Comparison of ENCODE assay signal across 8 cellular contexts in the genomic region with DNA sequence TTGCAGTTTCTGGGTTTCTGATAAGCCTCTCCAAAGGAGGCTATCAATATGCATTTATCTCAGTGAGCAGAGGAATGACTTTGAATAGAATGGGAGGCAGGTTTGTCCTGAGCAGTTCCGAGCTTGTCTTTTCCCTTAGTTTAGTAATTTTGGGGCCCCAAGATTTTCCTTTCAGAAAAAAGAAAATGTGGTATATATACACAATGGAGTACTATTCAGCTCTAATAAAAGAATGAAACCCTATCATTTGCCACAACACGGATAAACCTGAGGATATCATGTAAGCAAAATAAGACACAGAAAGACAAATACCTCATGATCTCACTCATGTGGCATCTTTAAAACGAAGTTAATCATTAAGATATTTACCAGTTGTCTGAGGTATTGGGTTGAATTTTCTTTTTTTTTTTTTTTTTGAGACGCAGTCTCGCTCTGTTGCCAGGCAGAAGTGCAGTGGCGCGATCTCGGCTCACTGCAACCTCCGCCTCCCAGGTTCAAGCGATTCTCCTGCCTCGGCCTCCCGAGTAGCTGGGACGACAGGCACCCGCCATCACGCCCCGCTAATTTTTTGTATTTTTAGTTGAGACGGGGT. TPM values are rescaled to one million over a fixed set of nuclear protein-coding genes. Genes with fewer than 3 reads are reported as not detected.
DNase-seq lines count a peak whose midpoint lies in the region; ATAC-seq, FAIRE-seq and TF ChIP-seq lines count a peak whose summit lies in the region.

No MANE protein-coding gene starts in this region.

- H3K27me3 Mint-ChIP-seq in CD8-positive, alpha-beta T cell (ENCODE audit: low read depth), result no peaks in the 10 kb centered on the region

- H3K79me2 ChIP-seq in SU-DHL-6 (ENCODE audit: insufficient read depth, low read length), result peaks cover 4% of the 10 kb centered on the region; the same call in 1 of the 2 replicates

- intact Hi-C loops in CD8-positive, alpha-beta T cell (cut with DNase I, micrococcal nuclease), result loop anchor here (1.0 to 5.0 kb wide), 5 partner anchors 36 to 474 kb away; partner anchors contain the start of genes DGKQ (in 1 of the 2) and ZNF141 (in 1 of the 2)
- intact Hi-C loops in pancreas (cut with DNase I), result no loop called here

- H3K4me3 ChIP-seq in CD8-positive, alpha-beta T cell (ENCODE audit: low read depth, low read length), result peak overlapping the region; percentile 85
- H3K4me3 ChIP-seq in HAP-1, result peak overlapping the region; percentile 90
- H3K4me3 ChIP-seq in SU-DHL-6 (ENCODE audit: insufficient read depth, low read length, poor library complexity, severe bottlenecking), result peak overlapping the region; percentile 71
- peak overlapping the region; percentile 68 to 99 (median 86) for H3K4me3 ChIP-seq in pancreas

- peak in 2 of 7 experiments; percentile 0 to 44 for DNase-seq in CD8-positive, alpha-beta T cell
- no peak for DNase-seq in HAP-1 (ENCODE audit: low spot score in 2 of 2)
- DNase-seq in fibroblast of peridontal ligament (ENCODE audit: extremely low read depth), result peak; percentile 15
- DNase-seq in pancreas, result no peak
- no peak for DNase-seq in GDM1 (lab: John Stamatoyannopoulos, UW)
- DNase-seq in NCI-H2227 (lab: John Stamatoyannopoulos, UW; ENCODE audit: unreplicated experiment), result no peak

- H3K27ac Mint-ChIP-seq in CD8-positive, alpha-beta T cell, result peak overlapping the region; percentile 96

- TF ChIP-seq CTCF in CD8-positive, alpha-beta T cell (IDR thresholded peaks at IDR 0.05), result no peak
- TF ChIP-seq CTCF in SU-DHL-6 (IDR thresholded peaks at IDR 0.05; ENCODE audit: insufficient read depth, low read length, poor library complexity, severe bottlenecking), result no peak
- TF ChIP-seq CTCF in pancreas (IDR thresholded peaks at IDR 0.05), result no peak

- H3K4me1 Mint-ChIP-seq in CD8-positive, alpha-beta T cell (ENCODE audit: low read depth), result peaks cover 42% of the 10 kb centered on the region

- H3K9me3 Mint-ChIP-seq in CD8-positive, alpha-beta T cell, result peaks cover 6% of the 10 kb centered on the region

- H3K27me3 ChIP-seq in CD8-positive, alpha-beta T cell (ENCODE audit: insufficient read depth, low read length), result no peaks in the 10 kb centered on the region
- H3K27me3 ChIP-seq in HAP-1 (ENCODE audit: low read depth) (no peaks in the 10 kb centered on the region), SU-DHL-6 (ENCODE audit: low read length) (no peaks in the 10 kb centered on the region), pancreas (no peaks in the 10 kb centered on the region)

- H3F3A ChIP-seq in SU-DHL-6 (ENCODE audit: insufficient read depth), result no peaks in the 10 kb centered on the region

- H2AFZ ChIP-seq in SU-DHL-6 (ENCODE audit: low read depth, low read length, severe bottlenecking), result no peak overlapping the region

- FAIRE-seq in pancreas (lab: Jason Lieb, UNC), result peak; percentile 9

- H3K36me3 Mint-ChIP-seq in CD8-positive, alpha-beta T cell, result peaks cover 69% of the 10 kb centered on the region

- peaks cover 17% of the 10 kb centered on the region for H3K36me3 ChIP-seq in CD8-positive, alpha-beta T cell (ENCODE audit: insufficient read depth, low read length)
- H3K36me3 ChIP-seq in HAP-1 (replicated peaks) (peaks cover 15% of the 10 kb centered on the region), SU-DHL-6 (ENCODE audit: low read length) (peaks cover 5% of the 10 kb centered on the region; the same call in 1 of the 2 replicates), pancreas (peaks cover 0 to 6% (median 0%) of the 10 kb centered on the region in 3 donors)

- no peaks in the 10 kb centered on the region for H3K9me3 ChIP-seq in CD8-positive, alpha-beta T cell (ENCODE audit: low read length)
- H3K9me3 ChIP-seq in HAP-1, result no peaks in the 10 kb centered on the region; the same call in 1 of the 2 replicates
- H3K9me3 ChIP-seq in SU-DHL-6 (ENCODE audit: insufficient read depth, low read length), result peaks cover 7% of the 10 kb centered on the region; the same call in 1 of the 2 replicates
- no peaks in the 10 kb centered on the region for H3K9me3 ChIP-seq in pancreas

- H3K27ac ChIP-seq in CD8-positive, alpha-beta T cell (ENCODE audit: low read depth, low read length), result peak overlapping the region; percentile 93
- H3K27ac ChIP-seq in SU-DHL-6 (ENCODE audit: low read depth, low read length) (no peak overlapping the region), pancreas (peak overlapping the region; percentile 69 to 85 (median 74))

- CTCF ChIA-PET in CD8-positive, alpha-beta T cell (lab: Charles Lee), result no interaction called here

- peak; percentile 54 for ATAC-seq in CD8-positive, alpha-beta T cell
- ATAC-seq in pancreas (peak; percentile 22 to 45 (median 36)), HG03097 (IDR thresholded peaks at IDR 0.05; ENCODE audit: low FRiP score, unreplicated experiment) (no peak)

- H3K9me2 ChIP-seq in SU-DHL-6 (replicated peaks; ENCODE audit: insufficient read depth, low read length), result no peaks in the 10 kb centered on the region

- POLR2A ChIA-PET in CD8-positive, alpha-beta T cell (lab: Charles Lee), result interaction anchor here (0.6 to 2.9 kb wide), 4 partner anchors 24 to 356 kb away, joined by 3 to 13 read pairs (median 4); partner anchors contain the start of gene ZNF141

- peak overlapping the region; percentile 64 for H3K9ac ChIP-seq in SU-DHL-6 (ENCODE audit: low read length)

- H3K4me2 ChIP-seq in SU-DHL-6 (ENCODE audit: low read depth, low read length, poor library complexity, severe bottlenecking), result peak overlapping the region; percentile 71

- H3K4me3 Mint-ChIP-seq in CD8-positive, alpha-beta T cell, result peak overlapping the region; percentile 92

- H4K20me1 ChIP-seq in SU-DHL-6 (ENCODE audit: low read depth, low read length), result no peaks in the 10 kb centered on the region

- WGBS in pancreas, 2 donors, result 6 to 8% methylated on average over 15 to 17 of the region's 17 CpGs

- H3K4me1 ChIP-seq in CD8-positive, alpha-beta T cell (ENCODE audit: insufficient read depth, low read length), result peaks cover 22% of the 10 kb centered on the region
- H3K4me1 ChIP-seq in HAP-1 (peaks cover 7% of the 10 kb centered on the region; the same call in 1 of the 2 replicates), pancreas (peaks cover 0 to 8% (median 5%) of the 10 kb centered on the region in 3 donors)

- in situ Hi-C loops in HAP-1 (cut with MboI; ENCODE audit: low sequenced_read_pairs), result no loop called here

RNA-seq across cellular contexts. Expression of gene ZNF721, which starts 0.5 kb away (rescaled TPM):
- total RNA-seq in CD8-positive, alpha-beta T cell, result 10 to 100 TPM; 44.9 to 45.2 TPM
- total RNA-seq in pancreas, result 10 to 100 TPM; 10.7 to 19.6 (median 13.8) TPM
- 1 to 10 TPM; 7.3 to 10.0 TPM for polyA plus RNA-seq in pancreas

RNA-seq across cellular contexts. Expression of gene PIGG, which starts 0.6 kb away (rescaled TPM):
- 10 to 100 TPM; 58.7 to 61.4 TPM for total RNA-seq in CD8-positive, alpha-beta T cell
- 10 to 100 TPM; 15.4 to 32.7 (median 22.6) TPM for total RNA-seq in pancreas
- 10 to 100 TPM; 42.1 to 47.4 TPM for polyA plus RNA-seq in pancreas

Comparison
In these comparisons a context has a peak if more than half of its experiments do, and no peak if none do; other contexts are left out.
1. intact Hi-C loops: an anchor here in CD8-positive, alpha-beta T cell (1.0 to 5.0 kb wide); none called in pancreas.